17 cellular contexts compared by ENCODE assay signal in the genomic region with DNA sequence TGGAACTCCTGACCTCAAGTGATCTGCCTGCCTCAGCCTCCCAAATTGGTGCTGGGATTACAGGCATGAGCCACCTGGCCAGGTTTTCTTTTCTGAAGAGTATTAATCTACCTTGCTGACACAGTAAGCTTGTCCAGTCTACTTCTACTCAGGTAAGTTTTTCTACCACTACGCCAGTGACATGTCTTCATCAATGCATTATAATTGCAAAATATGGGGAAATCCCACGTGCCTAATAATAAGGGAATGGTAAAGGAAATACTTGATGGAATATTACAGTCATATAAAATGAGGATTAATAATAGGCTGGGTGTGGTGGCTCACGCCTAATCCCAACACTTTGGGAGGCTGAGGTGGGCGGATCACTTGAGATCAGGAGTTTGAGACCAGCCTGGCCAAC.
"Had no signal": no experiment of that assay in that cellular context is flagged by ENCODE, and none has a peak within 500 bp of the region (broad histone marks: within the 10 kb centered on the region; RNA-seq: fewer than 3 reads in every experiment).

No MANE protein-coding gene starts in this region.

- H3K4me3 ChIP-seq: lower lobe of right lung, pancreas, right lobe of liver, thyroid gland had no signal

- H3K4me1 ChIP-seq: lower lobe of right lung, pancreas, thyroid gland had no signal

- H3K27ac ChIP-seq: lower lobe of right lung, thyroid gland had no signal

- DNase-seq: cerebellar nuclear complex; cortex of kidney; effector memory CD8-positive, alpha-beta T cell; hypothalamus; immature natural killer cell; islet precursor cell; left ventricle myocardium superior; lower lobe of right lung; natural killer cell; occipital lobe; pancreas; right lobe of liver; small intestine; stimulated activated CD4-positive, alpha-beta T cell treated with anti-CD3 and anti-CD28 coated beads, Interleukin-15, amount 100 ng/mL, for 24 hours; stimulated activated CD4-positive, alpha-beta T cell treated with anti-CD3 and anti-CD28 coated beads, Interleukin-2, amount 100 ng/mL, for 48 hours; stimulated activated naive B cell treated with anti-CD40 and anti-IgM and Interleukin-4, amounts not matched to agents 10 μg/mL and 1 μg/mL and 100 μg/mL, for 72 hours; thyroid gland had no signal

- H3K9me3 ChIP-seq: lower lobe of right lung, pancreas, right lobe of liver, thyroid gland had no signal

- ATAC-seq: effector memory CD8-positive, alpha-beta T cell; left ventricle myocardium superior; lower lobe of right lung; natural killer cell; pancreas; right lobe of liver; stimulated activated naive B cell treated with anti-CD40 and anti-IgM and Interleukin-4, amounts not matched to agents 10 μg/mL and 1 μg/mL and 100 μg/mL, for 72 hours had no signal

- H3K36me3 ChIP-seq: lower lobe of right lung, pancreas, right lobe of liver, thyroid gland had no signal

- H3K27me3 ChIP-seq: pancreas, right lobe of liver, thyroid gland had no signal
